In the genomic region with DNA sequence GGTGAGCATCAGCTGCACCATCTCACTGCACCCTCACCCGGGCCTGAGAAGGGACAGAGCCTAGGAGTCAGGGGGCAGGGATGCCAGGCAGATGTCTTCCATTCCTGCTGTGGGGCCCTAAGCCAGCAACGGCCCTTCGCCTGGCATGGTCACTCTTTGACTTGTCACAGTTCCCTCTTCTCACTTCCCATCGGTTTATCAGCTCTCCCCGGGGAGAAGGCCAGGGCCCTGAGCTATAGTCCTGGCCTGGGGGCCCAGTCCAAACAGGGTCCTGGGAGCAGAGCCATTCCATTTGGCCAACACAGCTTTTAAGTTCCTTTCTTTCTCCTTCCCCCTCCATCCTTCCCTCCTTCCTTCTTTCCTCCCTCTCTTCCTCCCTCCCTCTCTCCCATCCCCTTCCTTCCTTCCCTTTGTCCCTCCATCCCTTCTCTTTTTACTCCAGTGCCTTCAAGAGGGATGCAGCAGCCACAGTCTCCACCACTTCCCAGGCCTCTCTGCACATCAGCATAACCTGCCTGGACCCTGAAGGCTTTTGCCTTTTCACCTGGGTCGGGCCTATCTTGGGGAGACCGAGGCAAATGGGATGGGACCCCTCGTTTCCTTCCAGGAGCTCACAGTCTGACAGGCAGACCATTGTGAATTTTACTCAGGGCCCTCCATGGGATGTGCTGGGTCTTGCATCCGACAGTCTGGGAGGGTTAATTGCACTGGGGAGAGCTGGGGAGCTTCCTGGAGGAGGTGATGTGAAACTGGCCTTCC, we compare ENCODE assay signal across 10 cellular contexts. TPM values are rescaled to one million over a fixed set of nuclear protein-coding genes. Genes with fewer than 3 reads are reported as not detected.
DNase-seq lines count a peak whose midpoint lies in the region; ATAC-seq and TF ChIP-seq lines count a peak whose summit lies in the region.
"Had no signal": no experiment of that assay in that cellular context is flagged by ENCODE, and none has a peak within 500 bp of the region (broad histone marks: within the 10 kb centered on the region; RNA-seq: fewer than 3 reads in every experiment).

No MANE protein-coding gene starts in this region.

- H3K9ac ChIP-seq in BLaER1 treated with 17β-estradiol and CSF1 and Interleukin-3, amounts not matched to agents 10 nM and 100 nM = peak overlapping the region in 3 of 11 experiments; percentile 3 to 21 (median 4); a peak in 2 of 22 replicates
- H3K9ac ChIP-seq in liver (ENCODE audit: low read depth in 1 of 2, low read length in 2 of 2) = no peak overlapping the region

- H3K4me2 ChIP-seq in BLaER1 treated with 17β-estradiol and CSF1 and Interleukin-3, amounts not matched to agents 10 nM and 100 nM = peak overlapping the region; percentile 14 to 64 (median 52); a peak in 19 of 22 replicates

- H3K4me3 ChIP-seq in BLaER1 treated with 17β-estradiol and CSF1 and Interleukin-3, amounts not matched to agents 10 nM and 100 nM = no peak overlapping the region
- peak overlapping the region; percentile 49 for H3K4me3 ChIP-seq in astrocyte of the cerebellum (ENCODE audit: low read depth, low read length)
- H3K4me3 ChIP-seq in liver (ENCODE audit: low read depth in 1 of 3, low read length in 3 of 3) = no peak overlapping the region
- peak overlapping the region in 2 of 8 donors; percentile 11 to 34 for H3K4me3 ChIP-seq in spleen

- no peak for TF ChIP-seq CTCF in astrocyte of the cerebellum (IDR thresholded peaks at IDR 0.05; ENCODE audit: low read depth, low read length, missing control alignments)
- no peak for TF ChIP-seq CTCF in liver (IDR thresholded peaks at IDR 0.05; ENCODE audit: low read depth, low read length, missing input control)
- TF ChIP-seq CTCF in spleen (IDR thresholded peaks at IDR 0.05 in 8 of 11, conservative IDR thresholded peaks at IDR 0.05 in 3 of 11) = no peak
- TF ChIP-seq CTCF in activated CD8-positive, alpha-beta T cell treated with anti-CD3 and anti-CD28 coated beads for 36 hours (IDR thresholded peaks at IDR 0.05) = no peak

- H3K36me3 Mint-ChIP-seq in activated CD8-positive, alpha-beta T cell treated with anti-CD3 and anti-CD28 coated beads for 36 hours (ENCODE audit: low read depth) = no peaks in the 10 kb centered on the region
- H3K36me3 Mint-ChIP-seq: activated naive CD4-positive, alpha-beta T cell treated with anti-CD3 and anti-CD28 coated beads, Interleukin-2, amount 10 ng/mL, durations not matched to agents 7 days and 5 days had no signal

- in situ Hi-C loops in astrocyte of the cerebellum (cut with HindIII; ENCODE audit: low sequenced_read_pairs) = loop anchor here (5.0 kb wide), 1 partner anchor 97 kb away; no protein-coding TSS in a partner anchor

- no peaks in the 10 kb centered on the region for H3K4me1 Mint-ChIP-seq in activated CD8-positive, alpha-beta T cell treated with anti-CD3 and anti-CD28 coated beads for 36 hours (ENCODE audit: low read depth)
- H3K4me1 Mint-ChIP-seq: activated naive CD4-positive, alpha-beta T cell treated with anti-CD3 and anti-CD28 coated beads, Interleukin-2, amount 10 ng/mL, durations not matched to agents 7 days and 5 days had no signal

- no peak for TF ChIP-seq POLR2A in spleen (IDR thresholded peaks at IDR 0.05)

- H3K27ac ChIP-seq in BLaER1 treated with 17β-estradiol and CSF1 and Interleukin-3, amounts not matched to agents 10 nM and 100 nM = no peak overlapping the region
- H3K27ac ChIP-seq in liver (ENCODE audit: low read depth in 1 of 2, low read length in 2 of 2) (peak overlapping the region; percentile 59 to 65), spleen (peak overlapping the region in 7 of 8 donors; percentile 32 to 64 (median 47))

- DNase-seq in astrocyte of the cerebellum (ENCODE audit: low read depth) (no peak), spleen (no peak), left lobe of liver (ENCODE audit: low spot score) (no peak)
- no peak for DNase-seq in activated CD8-positive, alpha-beta memory T cell treated with anti-CD3 and anti-CD28 coated beads for 24 hours
- no peak for DNase-seq in activated CD8-positive, alpha-beta T cell treated with anti-CD3 and anti-CD28 coated beads for 36 hours
- DNase-seq in central memory CD4-positive, alpha-beta T cell = no peak
- DNase-seq: activated CD8-positive, alpha-beta T cell treated with anti-CD3 and anti-CD28 coated beads, Interleukin-2, amount 10 ng/mL, durations not matched to agents 7 days and 5 days; activated naive CD4-positive, alpha-beta T cell treated with anti-CD3 and anti-CD28 coated beads, Interleukin-2, amount 10 ng/mL, durations not matched to agents 7 days and 5 days had no signal

- POLR2A ChIA-PET in activated CD8-positive, alpha-beta T cell treated with anti-CD3 and anti-CD28 coated beads for 36 hours (lab: Charles Lee) = no interaction called here

- intact Hi-C loops in spleen (cut with DNase I; ENCODE audit: low total_unique reads) = loop anchor here (10.0 kb wide), 1 partner anchor 191 kb away; no protein-coding TSS in a partner anchor
- intact Hi-C loops in activated CD8-positive, alpha-beta T cell treated with anti-CD3 and anti-CD28 coated beads for 36 hours (cut with micrococcal nuclease) = no loop called here

- H3K4me3 Mint-ChIP-seq in activated CD8-positive, alpha-beta T cell treated with anti-CD3 and anti-CD28 coated beads for 36 hours = no peak overlapping the region
- H3K4me3 Mint-ChIP-seq: activated CD8-positive, alpha-beta T cell treated with anti-CD3 and anti-CD28 coated beads, Interleukin-2, amount 10 ng/mL, durations not matched to agents 7 days and 5 days; activated naive CD4-positive, alpha-beta T cell treated with anti-CD3 and anti-CD28 coated beads, Interleukin-2, amount 10 ng/mL, durations not matched to agents 7 days and 5 days had no signal

- H4K20me1 ChIP-seq in BLaER1 treated with 17β-estradiol and CSF1 and Interleukin-3, amounts not matched to agents 10 nM and 100 nM = peaks cover 0 to 72% (median 54%) of the 10 kb centered on the region in 11 experiments; a peak in 18 of 22 replicates

- no peak for TF ChIP-seq RAD21 in liver (IDR thresholded peaks at IDR 0.05)

- H3K36me3 ChIP-seq in BLaER1 treated with 17β-estradiol and CSF1 and Interleukin-3, amounts not matched to agents 10 nM and 100 nM = peaks cover 0 to 16% (median 0%) of the 10 kb centered on the region in 11 experiments; a peak in 7 of 22 replicates
- no peaks in the 10 kb centered on the region for H3K36me3 ChIP-seq in liver (ENCODE audit: control insufficient read depth in 4 of 4, insufficient read depth in 3 of 4, low read depth in 1 of 4, low read length in 3 of 4)
- H3K36me3 ChIP-seq in spleen = no peaks in the 10 kb centered on the region

- peaks cover 11% of the 10 kb centered on the region for H3K27me3 Mint-ChIP-seq in activated CD8-positive, alpha-beta T cell treated with anti-CD3 and anti-CD28 coated beads for 36 hours

- peaks cover 0 to 52% (median 0%) of the 10 kb centered on the region in 11 experiments; a peak in 9 of 22 replicates for H3K27me3 ChIP-seq in BLaER1 treated with 17β-estradiol and CSF1 and Interleukin-3, amounts not matched to agents 10 nM and 100 nM
- H3K27me3 ChIP-seq in liver (ENCODE audit: control insufficient read depth in 4 of 4, insufficient read depth in 4 of 4, low read length in 3 of 4) (peaks cover 0 to 4% (median 0%) of the 10 kb centered on the region in 4 donors), spleen (replicated peaks in 1 of 7) (peaks cover 0 to 31% (median 18%) of the 10 kb centered on the region in 7 donors)

- peaks cover 16 to 72% (median 64%) of the 10 kb centered on the region in 10 experiments for H3K4me1 ChIP-seq in BLaER1 treated with 17β-estradiol and CSF1 and Interleukin-3, amounts not matched to agents 10 nM and 100 nM
- H3K4me1 ChIP-seq in liver (ENCODE audit: control insufficient read depth in 4 of 4, insufficient read depth in 4 of 4, low read length in 3 of 4) (peaks cover 3 to 12% (median 8%) of the 10 kb centered on the region in 4 donors), spleen (peaks cover 0 to 62% (median 25%) of the 10 kb centered on the region in 6 donors)

- no peaks in the 10 kb centered on the region for H3K9me3 ChIP-seq in BLaER1 treated with 17β-estradiol and CSF1 and Interleukin-3, amounts not matched to agents 10 nM and 100 nM (replicated peaks in 1 of 11)
- no peaks in the 10 kb centered on the region for H3K9me3 ChIP-seq in liver (ENCODE audit: control insufficient read depth in 4 of 4, low read length in 3 of 4)
- no peaks in the 10 kb centered on the region for H3K9me3 ChIP-seq in spleen

- 50% methylated on average over 9 of the region's 9 CpGs for WGBS in liver
- WGBS in spleen, 5 donors = 51 to 72% (median 67%) methylated on average over 8 to 9 of the region's 9 CpGs

- no peaks in the 10 kb centered on the region for H3K9me3 Mint-ChIP-seq in activated CD8-positive, alpha-beta T cell treated with anti-CD3 and anti-CD28 coated beads for 36 hours
- H3K9me3 Mint-ChIP-seq: activated naive CD4-positive, alpha-beta T cell treated with anti-CD3 and anti-CD28 coated beads, Interleukin-2, amount 10 ng/mL, durations not matched to agents 7 days and 5 days had no signal

- CTCF ChIA-PET in activated CD8-positive, alpha-beta T cell treated with anti-CD3 and anti-CD28 coated beads for 36 hours (lab: Charles Lee) = interaction anchor here (1.5 to 1.7 kb wide), 2 partner anchors 25 to 43 kb away, joined by 3 to 5 read pairs; no protein-coding TSS in a partner anchor

- ATAC-seq in activated CD8-positive, alpha-beta T cell treated with anti-CD3 and anti-CD28 coated beads for 36 hours = no peak
- ATAC-seq in left lobe of liver = no peak
- ATAC-seq: activated CD8-positive, alpha-beta T cell treated with anti-CD3 and anti-CD28 coated beads, Interleukin-2, amount 10 ng/mL, durations not matched to agents 7 days and 5 days had no signal

- H3K27ac Mint-ChIP-seq in activated CD8-positive, alpha-beta T cell treated with anti-CD3 and anti-CD28 coated beads for 36 hours = no peak overlapping the region
- H3K27ac Mint-ChIP-seq: activated CD8-positive, alpha-beta T cell treated with anti-CD3 and anti-CD28 coated beads, Interleukin-2, amount 10 ng/mL, durations not matched to agents 7 days and 5 days; activated naive CD4-positive, alpha-beta T cell treated with anti-CD3 and anti-CD28 coated beads, Interleukin-2, amount 10 ng/mL, durations not matched to agents 7 days and 5 days had no signal

TF ChIP-seq in liver, 16 proteins besides CTCF, POLR2A, EP300 and RAD21 (continues in another document):
- TF ChIP-seq JUND (IDR thresholded peaks at IDR 0.05) (no peak), EGR1 (IDR thresholded peaks at IDR 0.05; ENCODE audit: low read depth in 2 of 2) (no peak)

RNA-seq across cellular contexts. Expression of gene COL5A1, which starts 4.2 kb away (rescaled TPM):
- total RNA-seq in liver (10 to 100 TPM; 12.3 to 15.6 TPM), spleen (10 to 100 TPM; 14.6 to 50.6 (median 28.9) TPM), left lobe of liver (2.8 TPM)
- polyA plus RNA-seq in liver (10 to 100 TPM in 1 of 2 donors, under 1 TPM in 1; 0.67 to 10.2 TPM), spleen (10 to 100 TPM in 1 of 3 donors, 1 to 10 TPM in 2; 2.6 to 12.2 (median 3.1) TPM)
- total RNA-seq in activated CD8-positive, alpha-beta T cell treated with anti-CD3 and anti-CD28 coated beads for 36 hours = under 1 TPM; 0.29 to 0.34 TPM

Comparison
In these comparisons a context has a peak if more than half of its experiments do, and no peak if none do; other contexts are left out.
1. H3K27ac ChIP-seq: peak in liver (2 of 2) and spleen (7 of 8); none in BLaER1 treated with 17β-estradiol and CSF1 and Interleukin-3, amounts not matched to agents 10 nM and 100 nM (0 of 11).